24 cellular contexts compared by ENCODE assay signal in the genomic region with DNA sequence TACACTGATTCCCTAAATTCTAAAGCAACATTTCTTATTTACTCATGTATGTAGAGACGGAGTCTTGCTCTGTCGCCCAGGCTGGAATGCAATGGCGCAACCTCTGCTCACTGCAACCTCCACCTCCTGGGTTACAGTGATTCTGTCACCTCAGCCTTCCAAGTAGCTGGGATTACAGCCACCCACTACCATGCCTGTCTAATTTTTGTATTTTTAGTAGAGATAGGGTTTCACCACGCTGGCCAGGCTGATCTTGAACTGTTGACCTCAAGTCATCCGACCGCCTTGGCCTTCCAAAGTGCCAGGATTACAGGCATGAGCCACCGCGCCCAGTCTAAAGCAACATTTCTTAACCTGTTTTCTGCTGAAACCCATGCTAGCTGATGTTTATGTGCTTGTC.
A peak's percentile ranks its signal among the peaks of the same experiment; 100 is the strongest.
DNase-seq lines count a peak whose midpoint lies in the region; ATAC-seq, FAIRE-seq and TF ChIP-seq lines count a peak whose summit lies in the region.
"Had no signal": no experiment of that assay in that cellular context is flagged by ENCODE, and none has a peak within 500 bp of the region (broad histone marks: within the 10 kb centered on the region; RNA-seq: fewer than 3 reads in every experiment).

No MANE protein-coding gene starts in this region.

- TF ChIP-seq RAD21 in HepG2 (CRISPR knock-in tag; IDR thresholded peaks at IDR 0.05): no peak

- H2AFZ ChIP-seq in HepG2 (ENCODE audit: low read length): no peak overlapping the region

- POLR2A ChIA-PET in HepG2 (lab: Yijun Ruan, JAX): no interaction called here

- WGBS in HepG2 (ENCODE audit: low lambda C conversion rate): 45% methylated on average over 8 of the region's 8 CpGs
- WGBS in right lobe of liver (ENCODE audit: insufficient coverage, low coverage, low lambda C conversion rate, missing lambda C conversion rate): 64% methylated on average over 8 of the region's 8 CpGs

- DNase-seq in HepG2 (ENCODE audit: low spot score) (no peak), right lobe of liver (no peak), renal cortical epithelial cell (ENCODE audit: low read depth) (peak; percentile 15)
- no peak for DNase-seq in activated naive CD4-positive, alpha-beta T cell treated with Interleukin-2 at 50 U/mL for 16 hours
- DNase-seq in activated CD4-positive, alpha-beta T cell treated with anti-CD3 and anti-CD28 coated beads, Interleukin-2, amount 50 U/mL, for 48 hours: no peak
- DNase-seq: 8988T; ACHN; AML-193; BE2C; CD4-positive, alpha-beta T cell; CD8-positive, alpha-beta memory T cell; DMS 273 treated with DMSO at 0.1 percent for 48 hours; DMS79; EL; GDM1; GOT3; HFFc6 had no signal

- H3K4me1 ChIP-seq in HepG2 (ENCODE audit: insufficient read depth, low read length): no peaks in the 10 kb centered on the region
- no peaks in the 10 kb centered on the region for H3K4me1 ChIP-seq in right lobe of liver
- peaks cover 0 to 8% (median 0%) of the 10 kb centered on the region in 3 donors for H3K4me1 ChIP-seq in skeletal muscle tissue (ENCODE audit: control insufficient read depth in 3 of 3, insufficient read depth in 3 of 3, low read length in 3 of 3)
- H3K4me1 ChIP-seq: A549; BE2C; BLaER1 treated with 17β-estradiol and CSF1 and Interleukin-3, amounts not matched to agents 10 nM and 100 nM; HAP-1 had no signal

- no peak overlapping the region for H3K4me2 ChIP-seq in HepG2 (ENCODE audit: low read depth, low read length)
- H3K4me2 ChIP-seq: A549; BLaER1 treated with 17β-estradiol and CSF1 and Interleukin-3, amounts not matched to agents 10 nM and 100 nM had no signal

- TF ChIP-seq CTCF in HepG2 (CRISPR knock-in tag; IDR thresholded peaks at IDR 0.05): no peak
- TF ChIP-seq CTCF in right lobe of liver (IDR thresholded peaks at IDR 0.05): no peak

- H3K27me3 ChIP-seq in HepG2 (ENCODE audit: control insufficient read depth in 1 of 2, insufficient read depth in 2 of 2, low read length in 2 of 2): no peaks in the 10 kb centered on the region
- no peaks in the 10 kb centered on the region for H3K27me3 ChIP-seq in right lobe of liver
- no peaks in the 10 kb centered on the region for H3K27me3 ChIP-seq in skeletal muscle tissue (ENCODE audit: control insufficient read depth in 3 of 3, insufficient read depth in 3 of 3, low read length in 3 of 3)
- H3K27me3 ChIP-seq: BE2C; BLaER1 treated with 17β-estradiol and CSF1 and Interleukin-3, amounts not matched to agents 10 nM and 100 nM had no signal

- in situ Hi-C loops in HepG2 (cut with HindIII; ENCODE audit: extremely low pct_ligation_motif_present, low pct_unique_long_range_greater_than_20kb): no loop called here

- no peaks in the 10 kb centered on the region for H4K20me1 ChIP-seq in HepG2 (ENCODE audit: insufficient read depth, low read length)
- H4K20me1 ChIP-seq: BLaER1 treated with 17β-estradiol and CSF1 and Interleukin-3, amounts not matched to agents 10 nM and 100 nM had no signal

- no peaks in the 10 kb centered on the region for H3K79me2 ChIP-seq in HepG2 (ENCODE audit: insufficient read depth, low read length)

- no peak for ATAC-seq in HepG2
- no peak for ATAC-seq in right lobe of liver
- ATAC-seq: A549, GM12878 had no signal

- H3K36me3 ChIP-seq in HepG2 (replicated peaks in 1 of 2; ENCODE audit: control insufficient read depth in 1 of 2, insufficient read depth in 2 of 2, low read length in 2 of 2): no peaks in the 10 kb centered on the region
- H3K36me3 ChIP-seq in right lobe of liver: no peaks in the 10 kb centered on the region
- H3K36me3 ChIP-seq in skeletal muscle tissue (ENCODE audit: control insufficient read depth in 3 of 3, insufficient read depth in 3 of 3, low read length in 3 of 3): no peaks in the 10 kb centered on the region
- H3K36me3 ChIP-seq: BE2C; BLaER1 treated with 17β-estradiol and CSF1 and Interleukin-3, amounts not matched to agents 10 nM and 100 nM; HAP-1 had no signal

- H3K4me3 ChIP-seq in HepG2 (replicated peaks in 1 of 3; ENCODE audit: insufficient read depth in 1 of 3, low read depth in 2 of 3, low read length in 3 of 3): no peak overlapping the region
- no peak overlapping the region for H3K4me3 ChIP-seq in right lobe of liver
- H3K4me3 ChIP-seq in skeletal muscle tissue (ENCODE audit: low read length in 3 of 3): no peak overlapping the region
- H3K4me3 ChIP-seq: A549; BLaER1 treated with 17β-estradiol and CSF1 and Interleukin-3, amounts not matched to agents 10 nM and 100 nM; GM12878; HAP-1 had no signal

- no peak for FAIRE-seq in HepG2 (lab: Jason Lieb, UNC)
- FAIRE-seq: A549, D721Med, GM12878, H54 had no signal

- TF ChIP-seq EP300 in HepG2 (IDR thresholded peaks at IDR 0.05; ENCODE audit: low read depth in 2 of 2, low read length in 2 of 2) (no peak), HepG2 (CRISPR knock-in tag; IDR thresholded peaks at IDR 0.05; ENCODE audit: borderline replicate concordance) (no peak)

- no peak overlapping the region for H3K27ac ChIP-seq in HepG2 (ENCODE audit: extremely low read length, insufficient read depth, low read length)
- no peak overlapping the region for H3K27ac ChIP-seq in right lobe of liver
- peak overlapping the region; percentile 14 for H3K27ac ChIP-seq in skeletal muscle tissue (ENCODE audit: low read depth, low read length)
- H3K27ac ChIP-seq: A549; BLaER1 treated with 17β-estradiol and CSF1 and Interleukin-3, amounts not matched to agents 10 nM and 100 nM had no signal

- TF ChIP-seq POLR2A in HepG2 (IDR thresholded peaks at IDR 0.05; ENCODE audit: insufficient read depth in 1 of 2, low read depth in 2 of 2, low read length in 2 of 2) (no peak), right lobe of liver (IDR thresholded peaks at IDR 0.05) (no peak)

- H3K9ac ChIP-seq in HepG2 (ENCODE audit: insufficient read depth, low read depth, low read length) (no peak overlapping the region), skeletal muscle tissue (ENCODE audit: low read depth in 1 of 3, low read length in 3 of 3) (no peak overlapping the region)
- H3K9ac ChIP-seq: BLaER1 treated with 17β-estradiol and CSF1 and Interleukin-3, amounts not matched to agents 10 nM and 100 nM had no signal

- CTCF ChIA-PET in HepG2 (lab: Yijun Ruan, JAX; ENCODE audit: low intra/inter-chr PET ratio, low total read pairs): no interaction called here

- no TSS peak for BruUV-seq in HepG2 (replicated peaks; lab: Mats Ljungman, UMichigan)

- intact Hi-C loops in HepG2 (cut with micrococcal nuclease; ENCODE audit: unreplicated experiment) (no loop called here), right lobe of liver (cut with DNase I) (no loop called here)

- H3K9me3 ChIP-seq in HepG2 (ENCODE audit: low read length) (0 out of 2 replicates have a peak, but pooled peaks cover 5% of the 10 kb centered on the region), right lobe of liver (no peaks in the 10 kb centered on the region), skeletal muscle tissue (ENCODE audit: control insufficient read depth in 3 of 3, low read length in 3 of 3) (no peaks in the 10 kb centered on the region)
- H3K9me3 ChIP-seq: A549; BE2C; BLaER1 treated with 17β-estradiol and CSF1 and Interleukin-3, amounts not matched to agents 10 nM and 100 nM; HAP-1 had no signal

TF ChIP-seq in HepG2, 621 proteins besides CTCF, POLR2A, EP300 and RAD21:
- TF ChIP-seq ZNF441 (CRISPR knock-in tag; IDR thresholded peaks at IDR 0.05; ENCODE audit: borderline replicate concordance): peak; percentile 61; the same call in 1 of the 2 replicates
- no peak for TF ChIP-seq MXD4 (CRISPR knock-in tag; IDR thresholded peaks at IDR 0.05)
